1 cellular context compared by ENCODE assay signal in the genomic region with DNA sequence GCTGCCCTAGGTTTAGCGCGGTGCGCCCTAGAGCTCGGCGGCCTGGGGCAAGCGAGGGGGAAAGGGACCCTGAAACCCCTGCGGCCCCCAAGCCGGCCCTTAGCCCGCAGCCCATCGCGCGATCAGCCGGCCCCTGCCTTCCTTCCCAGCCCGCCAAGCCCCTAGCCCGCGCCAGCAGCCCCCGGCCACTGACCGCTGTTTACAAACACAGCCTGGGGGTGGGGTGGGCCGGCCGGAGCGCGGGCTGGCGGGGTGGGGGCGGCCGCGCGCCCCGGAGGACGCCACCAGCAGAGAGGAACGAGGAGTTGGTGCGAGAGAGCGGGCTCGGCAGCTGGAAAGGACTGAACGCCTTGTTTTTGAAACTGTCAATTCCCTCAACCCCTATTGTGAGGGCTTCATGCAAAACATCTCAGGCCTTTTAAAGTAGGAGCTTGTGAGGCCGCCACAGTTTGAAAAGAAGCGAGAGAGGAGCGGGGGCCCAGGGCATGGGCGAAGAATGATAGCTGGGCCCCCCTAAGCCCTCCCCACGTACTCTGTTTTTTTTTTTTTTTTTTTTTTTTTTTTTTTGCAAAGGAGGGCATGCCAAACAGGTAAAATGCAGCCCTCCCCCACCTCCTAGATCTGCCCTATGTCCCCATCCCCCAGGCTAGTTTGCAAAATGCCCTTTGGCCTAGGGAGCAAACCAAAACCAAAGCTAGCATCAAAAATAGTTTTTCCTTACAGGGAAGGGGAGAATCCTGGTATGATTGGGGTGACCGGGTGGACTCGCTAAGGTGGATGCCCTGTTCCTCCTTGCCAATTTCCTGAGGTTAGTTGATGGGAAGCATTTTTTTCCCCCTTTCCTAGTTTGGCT.
TF ChIP-seq lines count a peak whose summit lies in the region.

No MANE protein-coding gene starts in this region.

TF ChIP-seq in liver, 16 proteins besides CTCF, POLR2A, EP300 and RAD21 (continued from another document):
- TF ChIP-seq, protein P1, sequence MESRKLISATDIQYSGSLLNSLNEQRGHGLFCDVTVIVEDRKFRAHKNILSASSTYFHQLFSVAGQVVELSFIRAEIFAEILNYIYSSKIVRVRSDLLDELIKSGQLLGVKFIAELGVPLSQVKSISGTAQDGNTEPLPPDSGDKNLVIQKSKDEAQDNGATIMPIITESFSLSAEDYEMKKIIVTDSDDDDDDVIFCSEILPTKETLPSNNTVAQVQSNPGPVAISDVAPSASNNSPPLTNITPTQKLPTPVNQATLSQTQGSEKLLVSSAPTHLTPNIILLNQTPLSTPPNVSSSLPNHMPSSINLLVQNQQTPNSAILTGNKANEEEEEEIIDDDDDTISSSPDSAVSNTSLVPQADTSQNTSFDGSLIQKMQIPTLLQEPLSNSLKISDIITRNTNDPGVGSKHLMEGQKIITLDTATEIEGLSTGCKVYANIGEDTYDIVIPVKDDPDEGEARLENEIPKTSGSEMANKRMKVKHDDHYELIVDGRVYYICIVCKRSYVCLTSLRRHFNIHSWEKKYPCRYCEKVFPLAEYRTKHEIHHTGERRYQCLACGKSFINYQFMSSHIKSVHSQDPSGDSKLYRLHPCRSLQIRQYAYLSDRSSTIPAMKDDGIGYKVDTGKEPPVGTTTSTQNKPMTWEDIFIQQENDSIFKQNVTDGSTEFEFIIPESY (IDR thresholded peaks at IDR 0.05), result peak; percentile 17
- TF ChIP-seq HNF4A (conservative IDR thresholded peaks at IDR 0.05) (peak; percentile 91 to 92), NR2F2 (IDR thresholded peaks at IDR 0.05) (peak; percentile 16), FOXA2 (IDR thresholded peaks at IDR 0.05) (peak; percentile 22), JUND (IDR thresholded peaks at IDR 0.05) (peak in 1 of 2 donors; percentile 27), REST (IDR thresholded peaks at IDR 0.05) (peak; percentile 74), TAF1 (conservative IDR thresholded peaks at IDR 0.05) (peak; percentile 56), EGR1 (IDR thresholded peaks at IDR 0.05; ENCODE audit: low read depth in 2 of 2) (no peak)
- TF ChIP-seq, protein P2, sequence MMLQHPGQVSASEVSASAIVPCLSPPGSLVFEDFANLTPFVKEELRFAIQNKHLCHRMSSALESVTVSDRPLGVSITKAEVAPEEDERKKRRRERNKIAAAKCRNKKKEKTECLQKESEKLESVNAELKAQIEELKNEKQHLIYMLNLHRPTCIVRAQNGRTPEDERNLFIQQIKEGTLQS (IDR thresholded peaks at IDR 0.05), result peak; percentile 25
TF ChIP-seq in liver: peak in this region for 14.
